ENCODE assay signal across 1 cellular context in the genomic region with DNA sequence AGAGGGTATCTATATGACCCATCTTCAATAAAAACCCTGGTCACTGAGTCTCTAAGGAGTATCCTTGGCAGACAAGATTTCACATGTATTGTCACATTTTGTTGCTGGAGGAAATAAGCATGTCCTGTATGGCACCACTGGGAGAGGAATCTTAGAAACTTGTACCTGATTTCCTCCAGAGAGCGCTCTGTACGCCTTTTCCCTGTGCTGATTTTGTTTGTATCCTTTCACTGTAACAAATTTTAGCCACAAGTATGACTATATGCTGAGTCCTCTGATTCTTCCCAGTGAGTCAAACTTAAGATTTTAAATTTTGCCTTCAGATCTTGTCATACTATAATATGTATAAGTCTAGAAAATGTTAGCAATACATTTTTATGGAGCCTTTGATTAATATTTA.
TF ChIP-seq lines count a peak whose summit lies in the region.

No MANE protein-coding gene starts in this region.

TF ChIP-seq in IMR-90, 13 proteins besides CTCF, POLR2A, EP300 and RAD21 (continued from another document):
- TF ChIP-seq, protein P1, sequence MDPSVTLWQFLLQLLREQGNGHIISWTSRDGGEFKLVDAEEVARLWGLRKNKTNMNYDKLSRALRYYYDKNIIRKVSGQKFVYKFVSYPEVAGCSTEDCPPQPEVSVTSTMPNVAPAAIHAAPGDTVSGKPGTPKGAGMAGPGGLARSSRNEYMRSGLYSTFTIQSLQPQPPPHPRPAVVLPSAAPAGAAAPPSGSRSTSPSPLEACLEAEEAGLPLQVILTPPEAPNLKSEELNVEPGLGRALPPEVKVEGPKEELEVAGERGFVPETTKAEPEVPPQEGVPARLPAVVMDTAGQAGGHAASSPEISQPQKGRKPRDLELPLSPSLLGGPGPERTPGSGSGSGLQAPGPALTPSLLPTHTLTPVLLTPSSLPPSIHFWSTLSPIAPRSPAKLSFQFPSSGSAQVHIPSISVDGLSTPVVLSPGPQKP (IDR thresholded peaks at IDR 0.05; ENCODE audit: borderline replicate concordance, low read depth, low read length) = no peak
- TF ChIP-seq CEBPB (IDR thresholded peaks at IDR 0.05; ENCODE audit: low read depth, low read length) = no peak
TF ChIP-seq in IMR-90: peak in this region for 0.
